Comparison of ENCODE assay signal across 14 cellular contexts in genomic region chr9:101736723-101737122, GRCh38. TPM values are rescaled to one million over a fixed set of nuclear protein-coding genes. Genes with fewer than 3 reads are reported as not detected.
DNase-seq lines count a peak whose midpoint lies in the region; ATAC-seq and TF ChIP-seq lines count a peak whose summit lies in the region.
"Had no signal": no experiment of that assay in that cellular context is flagged by ENCODE, and none has a peak within 500 bp of the region (broad histone marks: within the 10 kb centered on the region; RNA-seq: fewer than 3 reads in every experiment).

No MANE protein-coding gene starts in this region.

- ATAC-seq in GM21526 (IDR thresholded peaks at IDR 0.05; ENCODE audit: low FRiP score, unreplicated experiment): no peak
- ATAC-seq: activated T-cell treated with anti-CD3 and anti-CD28 coated beads, Interleukin-2, amount 50 U/mL, for 4 hours; stimulated activated effector memory CD8-positive, alpha-beta T cell treated with anti-CD3 and anti-CD28 coated beads, Interleukin-12 subunit alpha, Interleukin-12 subunit beta, amount 100 ng/mL, for 72 hours had no signal

- H3K36me3 ChIP-seq in A673 (ENCODE audit: insufficient read depth, low read length, poor library complexity, severe bottlenecking) (no peaks in the 10 kb centered on the region), brain microvascular endothelial cell (replicated peaks) (no peaks in the 10 kb centered on the region), liver (ENCODE audit: control insufficient read depth in 4 of 4, insufficient read depth in 3 of 4, low read depth in 1 of 4, low read length in 3 of 4) (no peaks in the 10 kb centered on the region)

- CTCF ChIA-PET in A673 (lab: Charles Lee): no interaction called here
- CTCF ChIA-PET in HEK293T (lab: Yijun Ruan, JAX): no interaction called here

- intact Hi-C loops in A673 (cut with micrococcal nuclease; ENCODE audit: unreplicated experiment): no loop called here

- H3K9ac ChIP-seq in liver (ENCODE audit: low read depth in 1 of 2, low read length in 2 of 2): no peak overlapping the region

- H3K27ac ChIP-seq in A673 (ENCODE audit: low read depth, low read length, poor library complexity, severe bottlenecking) (no peak overlapping the region), brain microvascular endothelial cell (no peak overlapping the region), liver (ENCODE audit: low read depth in 1 of 2, low read length in 2 of 2) (no peak overlapping the region)
- H3K27ac ChIP-seq: HL-60 had no signal

- peaks cover 98% of the 10 kb centered on the region for H3K27me3 ChIP-seq in A673 (replicated peaks; ENCODE audit: insufficient read depth, low read depth, low read length, poor library complexity)
- peaks cover 30% of the 10 kb centered on the region for H3K27me3 ChIP-seq in brain microvascular endothelial cell (replicated peaks)
- no peaks in the 10 kb centered on the region for H3K27me3 ChIP-seq in liver (ENCODE audit: control insufficient read depth in 4 of 4, insufficient read depth in 4 of 4, low read length in 3 of 4)

- H3K4me1 ChIP-seq in A673 (ENCODE audit: insufficient read depth, low read length, poor library complexity, severe bottlenecking) (no peaks in the 10 kb centered on the region), liver (ENCODE audit: control insufficient read depth in 4 of 4, insufficient read depth in 4 of 4, low read length in 3 of 4) (peaks cover 6 to 18% (median 11%) of the 10 kb centered on the region in 4 donors)

- peak; percentile 10 for DNase-seq in A673 (ENCODE audit: low spot score)
- peak; percentile 7 for DNase-seq in HEK293T (ENCODE audit: extremely low spot score)
- DNase-seq in brain microvascular endothelial cell: peak; percentile 40
- no peak for DNase-seq in NCI-H1417 (lab: John Stamatoyannopoulos, UW)
- no peak for DNase-seq in SKM-1 treated with dmso at 0.1 percent for 144 hours (lab: John Stamatoyannopoulos, UW; ENCODE audit: unreplicated experiment)
- no peak for DNase-seq in MV-4-11 (lab: John Stamatoyannopoulos, UW)
- DNase-seq: activated T-cell treated with anti-CD3 and anti-CD28 coated beads, Interleukin-2, amount 50 U/mL, for 4 hours; CD8-positive, alpha-beta memory T cell; NCI-H146 had no signal

- in situ Hi-C loops in brain microvascular endothelial cell (cut with HindIII; ENCODE audit: low pct_ligation_motif_present, low sequenced_read_pairs): no loop called here

- 52% methylated on average over 14 of the region's 14 CpGs for WGBS in liver

- H3K9me3 ChIP-seq in A673 (ENCODE audit: low read depth, low read length, poor library complexity, severe bottlenecking): no peaks in the 10 kb centered on the region
- no peaks in the 10 kb centered on the region for H3K9me3 ChIP-seq in liver (ENCODE audit: control insufficient read depth in 4 of 4, low read length in 3 of 4)

- BruUV-seq in A673 (replicated peaks; lab: Mats Ljungman, UMichigan): no TSS peak

- H3K4me3 ChIP-seq in A673 (ENCODE audit: low read depth, low read length, poor library complexity, severe bottlenecking) (no peak overlapping the region), brain microvascular endothelial cell (ENCODE audit: low read depth, low read length) (no peak overlapping the region), liver (ENCODE audit: low read depth in 1 of 3, low read length in 3 of 3) (no peak overlapping the region)

- POLR2A ChIA-PET in A673 (lab: Charles Lee; ENCODE audit: low non-redundant PET) (no interaction called here), HEK293T (lab: Yijun Ruan, JAX) (no interaction called here)

- no peak for TF ChIP-seq RAD21 in liver (IDR thresholded peaks at IDR 0.05)

- TF ChIP-seq CTCF in A673 (conservative IDR thresholded peaks at IDR 0.05; ENCODE audit: low read depth, low read length): no peak
- TF ChIP-seq CTCF in brain microvascular endothelial cell (IDR thresholded peaks at IDR 0.05; ENCODE audit: low read depth, low read length, missing control alignments): no peak
- TF ChIP-seq CTCF in liver (IDR thresholded peaks at IDR 0.05; ENCODE audit: low read depth, low read length, missing input control): no peak

TF ChIP-seq in HEK293T, 16 proteins besides CTCF, POLR2A, EP300 and RAD21:
- TF ChIP-seq FOXA1 (IDR thresholded peaks at IDR 0.05): no peak
- no peak for TF ChIP-seq SUZ12 (IDR thresholded peaks at IDR 0.05)
- no peak for TF ChIP-seq NFRKB (IDR thresholded peaks at IDR 0.05)
- TF ChIP-seq BHLHE40 (IDR thresholded peaks at IDR 0.05; ENCODE audit: borderline replicate concordance): no peak
- no peak for TF ChIP-seq LEF1 (IDR thresholded peaks at IDR 0.05; ENCODE audit: borderline replicate concordance)
- no peak for TF ChIP-seq FOXM1 (IDR thresholded peaks at IDR 0.05; ENCODE audit: borderline replicate concordance)
- no peak for TF ChIP-seq ELF4 (IDR thresholded peaks at IDR 0.05)
- TF ChIP-seq ZNF384 (IDR thresholded peaks at IDR 0.05): no peak
- no peak for TF ChIP-seq TARDBP (IDR thresholded peaks at IDR 0.05)
- TF ChIP-seq ARNT (IDR thresholded peaks at IDR 0.05): no peak
- TF ChIP-seq FOXK2 (IDR thresholded peaks at IDR 0.05): no peak
- TF ChIP-seq SP1 (IDR thresholded peaks at IDR 0.05): no peak

TF ChIP-seq in liver, 16 proteins besides CTCF, POLR2A, EP300 and RAD21:
- TF ChIP-seq REST (IDR thresholded peaks at IDR 0.05): peak; percentile 97
- no peak for TF ChIP-seq FOXA1 (IDR thresholded peaks at IDR 0.05)
TF ChIP-seq in liver: peak in this region for 1.

RNA-seq across cellular contexts. Expression of gene GRIN3A, which starts 1.7 kb away (rescaled TPM):
- total RNA-seq in A673 (2021) (not detected in 2 replicates), liver (under 1 TPM; under 0.01 to 0.23 TPM)
- under 1 TPM; 0.08 to 0.09 TPM for polyA plus RNA-seq in liver
- total RNA-seq: activated T-cell treated with anti-CD3 and anti-CD28 coated beads, Interleukin-2, amount 50 U/mL, for 4 hours; CD8-positive, alpha-beta memory T cell; chondrocyte had no signal

Comparison
In these comparisons a context has a peak if more than half of its experiments do, and no peak if none do; other contexts are left out.
1. DNase-seq: peak in A673 (single experiment), HEK293T (single experiment) and brain microvascular endothelial cell (single experiment); none in NCI-H1417 (0 of 3), SKM-1 treated with dmso at 0.1 percent for 144 hours (single experiment) and MV-4-11 (single experiment).